26 cellular contexts compared by ENCODE assay signal in the genomic region with DNA sequence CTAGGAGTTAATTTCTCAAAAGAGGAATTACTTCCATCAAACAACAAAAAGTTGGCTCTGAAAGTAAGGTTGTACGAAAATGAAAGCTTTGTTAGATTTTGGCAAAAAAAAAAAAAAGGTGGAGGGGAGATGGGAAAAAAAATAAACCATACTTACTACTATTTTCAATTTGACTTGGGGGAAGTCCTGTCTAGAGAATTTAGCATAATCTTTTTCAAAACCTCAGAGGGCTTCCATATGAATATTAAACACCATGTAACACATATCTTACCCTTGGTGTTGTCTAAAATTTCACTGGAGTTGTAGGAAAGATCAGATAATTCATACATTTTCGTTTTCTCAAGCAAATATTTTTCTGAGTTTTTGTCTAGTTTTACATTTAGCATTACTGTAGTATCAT.
"Had no signal": no experiment of that assay in that cellular context is flagged by ENCODE, and none has a peak within 500 bp of the region (broad histone marks: within the 10 kb centered on the region; RNA-seq: fewer than 3 reads in every experiment).

No MANE protein-coding gene starts in this region.

- H3K36me3 Mint-ChIP-seq: activated CD4-positive, alpha-beta memory T cell treated with anti-CD3 and anti-CD28 coated beads for 36 hours; activated naive CD8-positive, alpha-beta T cell treated with anti-CD3 and anti-CD28 coated beads, Interleukin-2, amount 10 ng/mL, durations not matched to agents 7 days and 5 days had no signal

- H3K4me1 Mint-ChIP-seq: activated naive CD8-positive, alpha-beta T cell treated with anti-CD3 and anti-CD28 coated beads, Interleukin-2, amount 10 ng/mL, durations not matched to agents 7 days and 5 days had no signal

- H3K27me3 ChIP-seq: colonic mucosa, hepatocyte, neutrophil, ovary, thyroid gland had no signal

- H3K9me3 ChIP-seq: colonic mucosa, neutrophil, ovary, prostate gland, thyroid gland had no signal

- H3K4me3 ChIP-seq: colonic mucosa, dorsolateral prefrontal cortex, hepatocyte, ovary, prostate gland, thyroid gland had no signal

- H3K4me3 Mint-ChIP-seq: activated CD4-positive, alpha-beta memory T cell treated with anti-CD3 and anti-CD28 coated beads for 36 hours; activated naive CD4-positive, alpha-beta T cell treated with anti-CD3 and anti-CD28 coated beads for 36 hours; activated naive CD8-positive, alpha-beta T cell treated with anti-CD3 and anti-CD28 coated beads, Interleukin-2, amount 10 ng/mL, durations not matched to agents 7 days and 5 days; activated T-cell treated with anti-CD3 and anti-CD28 coated beads, Interleukin-2, amount 50 U/mL, for 72 hours; effector memory CD8-positive, alpha-beta T cell; nephron; stimulated activated naive CD8-positive, alpha-beta T cell treated with anti-CD3 and anti-CD28 coated beads, Interleukin-15, Interleukin-2, amounts not matched to agents 100 ng/mL and 50 ng/mL, for 24 hours had no signal

- H3K36me3 ChIP-seq: colonic mucosa, neutrophil, ovary, prostate gland, thyroid gland had no signal

- H3K27ac Mint-ChIP-seq: activated CD4-positive, alpha-beta memory T cell treated with anti-CD3 and anti-CD28 coated beads for 36 hours; activated naive CD4-positive, alpha-beta T cell treated with anti-CD3 and anti-CD28 coated beads for 36 hours; activated naive CD8-positive, alpha-beta T cell treated with anti-CD3 and anti-CD28 coated beads, Interleukin-2, amount 10 ng/mL, durations not matched to agents 7 days and 5 days; activated T-cell treated with anti-CD3 and anti-CD28 coated beads, Interleukin-2, amount 50 U/mL, for 72 hours; effector memory CD8-positive, alpha-beta T cell; nephron; stimulated activated naive CD8-positive, alpha-beta T cell treated with anti-CD3 and anti-CD28 coated beads, Interleukin-15, Interleukin-2, amounts not matched to agents 100 ng/mL and 50 ng/mL, for 24 hours had no signal

- ATAC-seq: activated T-cell treated with anti-CD3 and anti-CD28 coated beads, Interleukin-2, amount 50 U/mL, for 72 hours; effector memory CD8-positive, alpha-beta T cell; left ventricle myocardium superior had no signal

- FAIRE-seq: bronchial epithelial cell, endothelial cell of umbilical vein, frontal cortex had no signal

- H3K9me3 Mint-ChIP-seq: activated CD4-positive, alpha-beta memory T cell treated with anti-CD3 and anti-CD28 coated beads for 36 hours; activated naive CD4-positive, alpha-beta T cell treated with anti-CD3 and anti-CD28 coated beads for 36 hours; activated naive CD8-positive, alpha-beta T cell treated with anti-CD3 and anti-CD28 coated beads, Interleukin-2, amount 10 ng/mL, durations not matched to agents 7 days and 5 days; activated T-cell treated with anti-CD3 and anti-CD28 coated beads, Interleukin-2, amount 50 U/mL, for 72 hours; effector memory CD8-positive, alpha-beta T cell; nephron; stimulated activated naive CD8-positive, alpha-beta T cell treated with anti-CD3 and anti-CD28 coated beads, Interleukin-15, Interleukin-2, amounts not matched to agents 100 ng/mL and 50 ng/mL, for 24 hours had no signal

- H3K4me1 ChIP-seq: colonic mucosa, prostate gland, thyroid gland had no signal

- H3K27ac ChIP-seq: colonic mucosa, dorsolateral prefrontal cortex, hepatocyte, neutrophil, ovary, prostate gland, thyroid gland had no signal

- DNase-seq: activated CD4-positive, alpha-beta memory T cell treated with anti-CD3 and anti-CD28 coated beads for 36 hours; activated CD4-positive, alpha-beta T cell treated with anti-CD3 and anti-CD28 coated beads for 4 hours; activated CD4-positive, CD25-positive, alpha-beta regulatory T cell; activated effector memory CD4-positive, alpha-beta T cell treated with Interleukin-2 at 50 U/mL for 16 hours; activated naive CD4-positive, alpha-beta T cell treated with anti-CD3 and anti-CD28 coated beads for 36 hours; activated naive CD8-positive, alpha-beta T cell treated with anti-CD3 and anti-CD28 coated beads, Interleukin-2, amount 10 ng/mL, durations not matched to agents 7 days and 5 days; activated T-cell treated with anti-CD3 and anti-CD28 coated beads, Interleukin-2, amount 50 U/mL, for 72 hours; amniotic stem cell; colonic mucosa; dorsolateral prefrontal cortex; effector memory CD8-positive, alpha-beta T cell; glutamatergic neuron; left ventricle myocardium superior; mammary epithelial cell; ovary; stimulated activated CD4-positive, alpha-beta T cell treated with anti-CD3 and anti-CD28 coated beads, Interleukin-4, amount 100 ng/mL, for 24 hours; substantia nigra; thyroid gland had no signal
